10 cellular contexts compared by ENCODE assay signal in the genomic region with DNA sequence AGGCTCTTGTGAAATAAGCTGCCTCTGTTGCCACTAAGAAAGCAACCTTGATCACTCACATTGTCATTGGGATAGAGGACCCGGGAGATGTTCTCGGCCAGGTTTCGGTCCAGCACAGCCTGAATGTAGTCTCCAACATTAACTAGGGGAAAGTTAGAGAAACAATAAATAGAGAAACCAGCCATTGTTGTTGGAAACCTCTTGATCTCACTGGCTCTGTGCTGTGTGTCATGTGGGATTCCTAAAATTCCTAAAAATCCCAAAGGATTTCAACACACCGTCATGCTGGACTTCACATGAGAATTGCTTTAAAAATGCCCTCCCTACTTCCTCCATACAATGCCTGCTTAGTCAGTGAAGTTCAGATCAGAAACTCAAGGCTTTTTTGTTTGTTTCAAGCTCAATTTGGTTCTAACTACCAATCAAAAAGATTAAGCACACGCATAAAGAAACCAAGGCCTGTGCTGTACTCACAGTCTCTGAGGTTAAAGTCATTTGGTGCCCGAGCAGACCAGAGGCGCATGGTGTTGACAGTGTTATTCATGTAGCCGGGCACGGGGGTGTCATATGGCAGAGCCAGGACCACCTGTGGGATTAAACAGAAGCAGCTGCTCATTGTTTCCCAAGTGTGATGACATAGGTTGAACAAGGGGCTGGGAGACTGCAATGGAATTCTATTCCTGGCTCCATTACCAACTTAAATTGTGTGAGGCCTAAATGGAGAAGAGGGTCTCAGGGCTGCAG. TPM values are rescaled to one million over a fixed set of nuclear protein-coding genes. Genes with fewer than 3 reads are reported as not detected.
DNase-seq lines count a peak whose midpoint lies in the region; ATAC-seq and TF ChIP-seq lines count a peak whose summit lies in the region.
"Had no signal": no experiment of that assay in that cellular context is flagged by ENCODE, and none has a peak within 500 bp of the region (broad histone marks: within the 10 kb centered on the region; RNA-seq: fewer than 3 reads in every experiment).

No MANE protein-coding gene starts in this region.

- TF ChIP-seq CTCF in chondrocyte (IDR thresholded peaks at IDR 0.05), result no peak
- TF ChIP-seq CTCF in mesothelial cell of epicardium (IDR thresholded peaks at IDR 0.05; ENCODE audit: unreplicated experiment), result no peak

- DNase-seq in AG20443 (ENCODE audit: low spot score) (peak; percentile 81), M059J (ENCODE audit: low read depth) (peak; percentile 62), chondrocyte (ENCODE audit: low spot score) (no peak), mesothelial cell of epicardium (ENCODE audit: low spot score in 2 of 2, unreplicated experiment in 2 of 2) (no peak), NCI-H2029 (lab: John Stamatoyannopoulos, UW) (no peak), NCI-H510A treated with DMSO at 0.1 percent for 48 hours (lab: John Stamatoyannopoulos, UW) (no peak)
- no peak for DNase-seq in activated T-helper 1 cell treated with anti-CD3 and anti-CD28 coated beads, Interleukin-12 subunit alpha, Interleukin-12 subunit beta, Interleukin-2, Interleukin-4 antibody, amounts not matched to agents 30 ng/mL and 10 ng/mL and 1 ng/mL, durations not matched to agents 14 hours and 24 hours and 36 hours (ENCODE audit: low spot score)
- DNase-seq: DND-41; effector CD8-positive, alpha-beta T cell had no signal

- no peak overlapping the region for H3K4me3 Mint-ChIP-seq in chondrocyte (ENCODE audit: unreplicated experiment)
- no peak overlapping the region for H3K4me3 Mint-ChIP-seq in mesothelial cell of epicardium
- no peak overlapping the region for H3K4me3 Mint-ChIP-seq in activated T-helper 1 cell treated with anti-CD3 and anti-CD28 coated beads, Interleukin-12 subunit alpha, Interleukin-12 subunit beta, Interleukin-2, Interleukin-4 antibody, amounts not matched to agents 30 ng/mL and 10 ng/mL and 1 ng/mL, durations not matched to agents 14 hours and 24 hours and 36 hours

- H3K27me3 Mint-ChIP-seq in chondrocyte (ENCODE audit: low read depth) (no peaks in the 10 kb centered on the region), mesothelial cell of epicardium (ENCODE audit: low read depth) (no peaks in the 10 kb centered on the region)
- peaks cover 8% of the 10 kb centered on the region for H3K27me3 Mint-ChIP-seq in activated T-helper 1 cell treated with anti-CD3 and anti-CD28 coated beads, Interleukin-12 subunit alpha, Interleukin-12 subunit beta, Interleukin-2, Interleukin-4 antibody, amounts not matched to agents 30 ng/mL and 10 ng/mL and 1 ng/mL, durations not matched to agents 14 hours and 24 hours and 36 hours (ENCODE audit: insufficient read depth)

- peak overlapping the region; percentile 93 for H3K27ac Mint-ChIP-seq in chondrocyte (ENCODE audit: unreplicated experiment)
- H3K27ac Mint-ChIP-seq in mesothelial cell of epicardium, result peak overlapping the region; percentile 81
- H3K27ac Mint-ChIP-seq in activated T-helper 1 cell treated with anti-CD3 and anti-CD28 coated beads, Interleukin-12 subunit alpha, Interleukin-12 subunit beta, Interleukin-2, Interleukin-4 antibody, amounts not matched to agents 30 ng/mL and 10 ng/mL and 1 ng/mL, durations not matched to agents 14 hours and 24 hours and 36 hours, result no peak overlapping the region

- intact Hi-C loops in activated T-helper 1 cell treated with anti-CD3 and anti-CD28 coated beads, Interleukin-12 subunit alpha, Interleukin-12 subunit beta, Interleukin-2, Interleukin-4 antibody, amounts not matched to agents 30 ng/mL and 10 ng/mL and 1 ng/mL, durations not matched to agents 14 hours and 24 hours and 36 hours (cut with micrococcal nuclease), result no loop called here

- H3K36me3 Mint-ChIP-seq in chondrocyte (ENCODE audit: low read depth) (peaks cover 44% of the 10 kb centered on the region), mesothelial cell of epicardium (peaks cover 5% of the 10 kb centered on the region)
- no peaks in the 10 kb centered on the region for H3K36me3 Mint-ChIP-seq in activated T-helper 1 cell treated with anti-CD3 and anti-CD28 coated beads, Interleukin-12 subunit alpha, Interleukin-12 subunit beta, Interleukin-2, Interleukin-4 antibody, amounts not matched to agents 30 ng/mL and 10 ng/mL and 1 ng/mL, durations not matched to agents 14 hours and 24 hours and 36 hours (ENCODE audit: low read depth)

- H3K4me1 Mint-ChIP-seq in chondrocyte (ENCODE audit: low read depth) (peaks cover 20% of the 10 kb centered on the region), mesothelial cell of epicardium (peaks cover 7% of the 10 kb centered on the region)
- no peaks in the 10 kb centered on the region for H3K4me1 Mint-ChIP-seq in activated T-helper 1 cell treated with anti-CD3 and anti-CD28 coated beads, Interleukin-12 subunit alpha, Interleukin-12 subunit beta, Interleukin-2, Interleukin-4 antibody, amounts not matched to agents 30 ng/mL and 10 ng/mL and 1 ng/mL, durations not matched to agents 14 hours and 24 hours and 36 hours (ENCODE audit: low read depth)

- no peak for ATAC-seq in GM21723 (IDR thresholded peaks at IDR 0.05; ENCODE audit: unreplicated experiment)

- H3K9me3 Mint-ChIP-seq in chondrocyte (ENCODE audit: low read depth) (no peaks in the 10 kb centered on the region), mesothelial cell of epicardium (no peaks in the 10 kb centered on the region)
- H3K9me3 Mint-ChIP-seq in activated T-helper 1 cell treated with anti-CD3 and anti-CD28 coated beads, Interleukin-12 subunit alpha, Interleukin-12 subunit beta, Interleukin-2, Interleukin-4 antibody, amounts not matched to agents 30 ng/mL and 10 ng/mL and 1 ng/mL, durations not matched to agents 14 hours and 24 hours and 36 hours, result no peaks in the 10 kb centered on the region

RNA-seq across cellular contexts. Expression of gene PYGL, which starts 23.6 kb away (rescaled TPM):
- 44.9 and 75.8 TPM in 2 replicates for total RNA-seq in M059J (2014; rRNA removed; shearing (Covaris generic))
- 97.7 to 122 TPM (median 120 TPM) in 3 replicates for total RNA-seq in chondrocyte
- total RNA-seq in mesothelial cell of epicardium, result 19.9 to 21.6 TPM (median 20.8 TPM) in 3 replicates
- total RNA-seq in activated T-helper 1 cell treated with anti-CD3 and anti-CD28 coated beads, Interleukin-12 subunit alpha, Interleukin-12 subunit beta, Interleukin-2, Interleukin-4 antibody, amounts not matched to agents 30 ng/mL and 10 ng/mL and 1 ng/mL, durations not matched to agents 14 hours and 24 hours and 36 hours, result 0.13 and 0.17 TPM in 2 replicates

RNA-seq across cellular contexts. Expression of gene ABHD12B, which starts 48.8 kb away (rescaled TPM):
- total RNA-seq in M059J (2014; rRNA removed; shearing (Covaris generic)), result not detected in 2 replicates
- not detected in 3 replicates for total RNA-seq in chondrocyte
- 0.16 to 0.47 TPM (median 0.27 TPM) in 3 replicates for total RNA-seq in mesothelial cell of epicardium
- not detected in 2 replicates for total RNA-seq in activated T-helper 1 cell treated with anti-CD3 and anti-CD28 coated beads, Interleukin-12 subunit alpha, Interleukin-12 subunit beta, Interleukin-2, Interleukin-4 antibody, amounts not matched to agents 30 ng/mL and 10 ng/mL and 1 ng/mL, durations not matched to agents 14 hours and 24 hours and 36 hours

Comparison
In these comparisons a context has a peak if more than half of its experiments do, and no peak if none do; other contexts are left out.
1. DNase-seq: peak in AG20443 (single experiment) and M059J (single experiment); none in chondrocyte (single experiment), mesothelial cell of epicardium (0 of 2), NCI-H2029 (single experiment), NCI-H510A treated with DMSO at 0.1 percent for 48 hours (single experiment) and activated T-helper 1 cell treated with anti-CD3 and anti-CD28 coated beads, Interleukin-12 subunit alpha, Interleukin-12 subunit beta, Interleukin-2, Interleukin-4 antibody, amounts not matched to agents 30 ng/mL and 10 ng/mL and 1 ng/mL, durations not matched to agents 14 hours and 24 hours and 36 hours (single experiment).
2. RNA of gene PYGL, which starts 23.6 kb away (total RNA-seq): 97.7 to 122 TPM in chondrocyte, 44.9 to 75.8 TPM in M059J and 19.9 to 21.6 TPM in mesothelial cell of epicardium; 0.13 to 0.17 TPM in activated T-helper 1 cell treated with anti-CD3 and anti-CD28 coated beads, Interleukin-12 subunit alpha, Interleukin-12 subunit beta, Interleukin-2, Interleukin-4 antibody, amounts not matched to agents 30 ng/mL and 10 ng/mL and 1 ng/mL, durations not matched to agents 14 hours and 24 hours and 36 hours; every median in the first group is over 10 times any median in the second.